ENCODE assay signal across 14 cellular contexts in genomic region chr14:55274760-55275159, GRCh38. TPM values are rescaled to one million over a fixed set of nuclear protein-coding genes. Genes with fewer than 3 reads are reported as not detected.
DNase-seq lines count a peak whose midpoint lies in the region; ATAC-seq and TF ChIP-seq lines count a peak whose summit lies in the region.
"Had no signal": no experiment of that assay in that cellular context is flagged by ENCODE, and none has a peak within 500 bp of the region (broad histone marks: within the 10 kb centered on the region; RNA-seq: fewer than 3 reads in every experiment).

No MANE protein-coding gene starts in this region.

- ATAC-seq in body of pancreas (no peak), GM19324 (IDR thresholded peaks at IDR 0.05; ENCODE audit: low FRiP score, unreplicated experiment) (no peak)
- ATAC-seq: effector memory CD8-positive, alpha-beta T cell had no signal

- H3K4me3 ChIP-seq in HEK293 (ENCODE audit: low read depth, low read length) (no peak overlapping the region), body of pancreas (no peak overlapping the region)

- POLR2A ChIA-PET in HEK293 (lab: Yijun Ruan, JAX), result interaction anchor here (1.5 kb wide), 1 partner anchor 223 kb away, joined by 4 read pairs; the partner anchor contains the start of gene MAPK1IP1L

- CTCF ChIA-PET in HEK293 (lab: Yijun Ruan, JAX), result interaction anchor here (0.6 to 1.4 kb wide), 3 partner anchors 29 to 142 kb away, joined by 3 to 5 read pairs (median 4); no protein-coding TSS in a partner anchor

- H3K9me3 ChIP-seq in HEK293 (ENCODE audit: control insufficient read depth, insufficient read depth, low read depth, low read length) (no peaks in the 10 kb centered on the region), body of pancreas (no peaks in the 10 kb centered on the region)

- H3K36me3 ChIP-seq in HEK293 (ENCODE audit: control insufficient read depth in 2 of 2, insufficient read depth in 1 of 2, low read length in 2 of 2) (peaks cover 0 to 3% of the 10 kb centered on the region in 2 experiments; a peak in 2 of 3 replicates), body of pancreas (replicated peaks in 1 of 2; ENCODE audit: insufficient read depth in 1 of 2, low read depth in 2 of 2) (no peaks in the 10 kb centered on the region)

- WGBS in body of pancreas, 2 donors, result 3 to 19% methylated on average over 1 of the region's 1 CpG

- H3K27ac ChIP-seq in HEK293 (ENCODE audit: extremely low read depth, low read depth, low read length), result no peak overlapping the region
- H3K27ac ChIP-seq in body of pancreas, result peak overlapping the region in 3 of 4 donors; percentile 62 to 97 (median 95)

- DNase-seq in Ammon's horn (ENCODE audit: low spot score) (peak; percentile 43), body of pancreas (no peak), lung microvascular endothelial cell (ENCODE audit: low read depth in 2 of 2) (peak; percentile 9 to 13), GM19240 (ENCODE audit: insufficient read length, low spot score) (no peak)
- DNase-seq in stimulated activated CD4-positive, alpha-beta T cell treated with anti-CD3 and anti-CD28 coated beads, Interleukin-12 subunit alpha, Interleukin-12 subunit beta, amount 100 ng/mL, for 4 hours, result no peak
- no peak for DNase-seq in stimulated activated CD4-positive, alpha-beta T cell treated with anti-CD3 and anti-CD28 coated beads, Interleukin-2, amount 100 ng/mL, for 48 hours
- DNase-seq: activated CD4-positive, alpha-beta T cell treated with anti-CD3 and anti-CD28 coated beads for 4 hours; activated gamma-delta T cell; effector memory CD8-positive, alpha-beta T cell; islet precursor cell; NCI-H2081; SIG-M5 had no signal

- TF ChIP-seq POLR2A in body of pancreas (IDR thresholded peaks at IDR 0.05), result no peak

- TF ChIP-seq CTCF in HEK293 (tag by site-specific recombination; IDR thresholded peaks at IDR 0.05), result no peak
- TF ChIP-seq CTCF in body of pancreas (IDR thresholded peaks at IDR 0.05), result no peak

- no peaks in the 10 kb centered on the region for H3K27me3 ChIP-seq in body of pancreas

- intact Hi-C loops in body of pancreas (cut with DNase I), result no loop called here

- H3K4me1 ChIP-seq in HEK293 (ENCODE audit: control insufficient read depth, insufficient read depth, low read length) (peaks cover 10% of the 10 kb centered on the region), body of pancreas (peaks cover 64% of the 10 kb centered on the region)

TF ChIP-seq in HEK293, 187 proteins besides CTCF, POLR2A, EP300 and RAD21 (continues in another document):
- 0 out of 2 replicates have a peak, but pooled peaks have one; percentile 8 for TF ChIP-seq ATF2 (tag by site-specific recombination; IDR thresholded peaks at IDR 0.05; ENCODE audit: low read depth)
- no peak for TF ChIP-seq ZNF391 (tag by site-specific recombination; IDR thresholded peaks at IDR 0.05; ENCODE audit: borderline replicate concordance, low read depth)
- TF ChIP-seq, protein P1, sequence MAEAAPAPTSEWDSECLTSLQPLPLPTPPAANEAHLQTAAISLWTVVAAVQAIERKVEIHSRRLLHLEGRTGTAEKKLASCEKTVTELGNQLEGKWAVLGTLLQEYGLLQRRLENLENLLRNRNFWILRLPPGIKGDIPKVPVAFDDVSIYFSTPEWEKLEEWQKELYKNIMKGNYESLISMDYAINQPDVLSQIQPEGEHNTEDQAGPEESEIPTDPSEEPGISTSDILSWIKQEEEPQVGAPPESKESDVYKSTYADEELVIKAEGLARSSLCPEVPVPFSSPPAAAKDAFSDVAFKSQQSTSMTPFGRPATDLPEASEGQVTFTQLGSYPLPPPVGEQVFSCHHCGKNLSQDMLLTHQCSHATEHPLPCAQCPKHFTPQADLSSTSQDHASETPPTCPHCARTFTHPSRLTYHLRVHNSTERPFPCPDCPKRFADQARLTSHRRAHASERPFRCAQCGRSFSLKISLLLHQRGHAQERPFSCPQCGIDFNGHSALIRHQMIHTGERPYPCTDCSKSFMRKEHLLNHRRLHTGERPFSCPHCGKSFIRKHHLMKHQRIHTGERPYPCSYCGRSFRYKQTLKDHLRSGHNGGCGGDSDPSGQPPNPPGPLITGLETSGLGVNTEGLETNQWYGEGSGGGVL (tag by site-specific recombination; IDR thresholded peaks at IDR 0.05), result peak; percentile 38
- no peak for TF ChIP-seq ZFP37 (tag by site-specific recombination; IDR thresholded peaks at IDR 0.05)
- TF ChIP-seq, protein P2, sequence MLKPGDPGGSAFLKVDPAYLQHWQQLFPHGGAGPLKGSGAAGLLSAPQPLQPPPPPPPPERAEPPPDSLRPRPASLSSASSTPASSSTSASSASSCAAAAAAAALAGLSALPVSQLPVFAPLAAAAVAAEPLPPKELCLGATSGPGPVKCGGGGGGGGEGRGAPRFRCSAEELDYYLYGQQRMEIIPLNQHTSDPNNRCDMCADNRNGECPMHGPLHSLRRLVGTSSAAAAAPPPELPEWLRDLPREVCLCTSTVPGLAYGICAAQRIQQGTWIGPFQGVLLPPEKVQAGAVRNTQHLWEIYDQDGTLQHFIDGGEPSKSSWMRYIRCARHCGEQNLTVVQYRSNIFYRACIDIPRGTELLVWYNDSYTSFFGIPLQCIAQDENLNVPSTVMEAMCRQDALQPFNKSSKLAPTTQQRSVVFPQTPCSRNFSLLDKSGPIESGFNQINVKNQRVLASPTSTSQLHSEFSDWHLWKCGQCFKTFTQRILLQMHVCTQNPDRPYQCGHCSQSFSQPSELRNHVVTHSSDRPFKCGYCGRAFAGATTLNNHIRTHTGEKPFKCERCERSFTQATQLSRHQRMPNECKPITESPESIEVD (tag by site-specific recombination; IDR thresholded peaks at IDR 0.05), result peak; percentile 86
- TF ChIP-seq ZNF324 (tag by site-specific recombination; IDR thresholded peaks at IDR 0.05), result no peak
- TF ChIP-seq ZNF23 (tag by site-specific recombination; IDR thresholded peaks at IDR 0.05; ENCODE audit: borderline replicate concordance), result no peak
- TF ChIP-seq ZNF629 (tag by site-specific recombination; IDR thresholded peaks at IDR 0.05), result peak; percentile 71
- TF ChIP-seq SCRT2 (tag by site-specific recombination; IDR thresholded peaks at IDR 0.05), result no peak
- TF ChIP-seq SP7 (tag by site-specific recombination; IDR thresholded peaks at IDR 0.05), result peak; percentile 65
- peak; percentile 8; the same call in 1 of the 2 replicates for TF ChIP-seq SP3 (tag by site-specific recombination; IDR thresholded peaks at IDR 0.05)
- TF ChIP-seq ZNF747 (tag by site-specific recombination; IDR thresholded peaks at IDR 0.05), result no peak
- peak; percentile 22; the same call in 1 of the 2 replicates for TF ChIP-seq OSR2 (tag by site-specific recombination; IDR thresholded peaks at IDR 0.05)
- no peak for TF ChIP-seq ZNF48 (tag by site-specific recombination; IDR thresholded peaks at IDR 0.05)
- peak; percentile 68 for TF ChIP-seq ZXDB (tag by site-specific recombination; IDR thresholded peaks at IDR 0.05)
- TF ChIP-seq IKZF3 (tag by site-specific recombination; IDR thresholded peaks at IDR 0.05), result 0 out of 2 replicates have a peak, but pooled peaks have one; percentile 23
- 0 out of 2 replicates have a peak, but pooled peaks have one; percentile 27 for TF ChIP-seq ZNF692 (tag by site-specific recombination; IDR thresholded peaks at IDR 0.05)
- no peak for TF ChIP-seq ZNF514 (tag by site-specific recombination; IDR thresholded peaks at IDR 0.05)
- no peak for TF ChIP-seq REPIN1 (tag by site-specific recombination; IDR thresholded peaks at IDR 0.05; ENCODE audit: low read depth)
- TF ChIP-seq, protein P3, sequence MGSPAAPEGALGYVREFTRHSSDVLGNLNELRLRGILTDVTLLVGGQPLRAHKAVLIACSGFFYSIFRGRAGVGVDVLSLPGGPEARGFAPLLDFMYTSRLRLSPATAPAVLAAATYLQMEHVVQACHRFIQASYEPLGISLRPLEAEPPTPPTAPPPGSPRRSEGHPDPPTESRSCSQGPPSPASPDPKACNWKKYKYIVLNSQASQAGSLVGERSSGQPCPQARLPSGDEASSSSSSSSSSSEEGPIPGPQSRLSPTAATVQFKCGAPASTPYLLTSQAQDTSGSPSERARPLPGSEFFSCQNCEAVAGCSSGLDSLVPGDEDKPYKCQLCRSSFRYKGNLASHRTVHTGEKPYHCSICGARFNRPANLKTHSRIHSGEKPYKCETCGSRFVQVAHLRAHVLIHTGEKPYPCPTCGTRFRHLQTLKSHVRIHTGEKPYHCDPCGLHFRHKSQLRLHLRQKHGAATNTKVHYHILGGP (tag by site-specific recombination; IDR thresholded peaks at IDR 0.05), result peak; percentile 33; the same call in 1 of the 2 replicates
- TF ChIP-seq BCL11A (tag by site-specific recombination; IDR thresholded peaks at IDR 0.05; ENCODE audit: low read depth), result no peak
- TF ChIP-seq ZNF544 (tag by site-specific recombination; IDR thresholded peaks at IDR 0.05), result no peak

RNA-seq across cellular contexts. Expression of gene FBXO34, which starts 3.5 kb away (rescaled TPM):
- 10 to 100 TPM; 14.2 to 17.4 TPM for total RNA-seq in body of pancreas
- total RNA-seq in lung microvascular endothelial cell, result 16.8 and 21.6 TPM in 2 replicates

Comparison
In these comparisons a context has a peak if more than half of its experiments do, and no peak if none do; other contexts are left out.
1. DNase-seq: peak in Ammon's horn (single experiment) and lung microvascular endothelial cell (2 of 2); none in body of pancreas (0 of 4), stimulated activated CD4-positive, alpha-beta T cell treated with anti-CD3 and anti-CD28 coated beads, Interleukin-12 subunit alpha, Interleukin-12 subunit beta, amount 100 ng/mL, for 4 hours (single experiment), stimulated activated CD4-positive, alpha-beta T cell treated with anti-CD3 and anti-CD28 coated beads, Interleukin-2, amount 100 ng/mL, for 48 hours (0 of 2) and GM19240 (single experiment).